Comparison of ENCODE assay signal across 8 cellular contexts in genomic region chr7:44981035-44981706, GRCh38. TPM values are rescaled to one million over a fixed set of nuclear protein-coding genes. Genes with fewer than 3 reads are reported as not detected.
DNase-seq lines count a peak whose midpoint lies in the region; ATAC-seq and TF ChIP-seq lines count a peak whose summit lies in the region.

No MANE protein-coding gene starts in this region.

- H3K4me2 ChIP-seq in SU-DHL-6 (ENCODE audit: low read depth, low read length, poor library complexity, severe bottlenecking): peak overlapping the region; percentile 75

- intact Hi-C loops in CD4-positive, alpha-beta T cell (cut with DNase I, micrococcal nuclease): loop anchor here in 1 of 2 experiments (10.0 kb wide), 1 partner anchor 396 kb away; the partner anchor contains the start of gene TMED4

- peaks cover 12% of the 10 kb centered on the region for H4K20me1 ChIP-seq in SU-DHL-6 (ENCODE audit: low read depth, low read length)

- peak overlapping the region; percentile 2 for H3K4me3 ChIP-seq in SU-DHL-6 (ENCODE audit: insufficient read depth, low read length, poor library complexity, severe bottlenecking)

- no peak overlapping the region for H2AFZ ChIP-seq in SU-DHL-6 (ENCODE audit: low read depth, low read length, severe bottlenecking)

- H3K27ac ChIP-seq in CD4-positive, alpha-beta T cell (ENCODE audit: low read depth, low read length): peak overlapping the region; percentile 90
- H3K27ac ChIP-seq in SU-DHL-6 (ENCODE audit: low read depth, low read length) (peak overlapping the region; percentile 95), layer of hippocampus (ENCODE audit: low read depth, low read length) (peak overlapping the region; percentile 8)

- peaks cover 69% of the 10 kb centered on the region for H3K36me3 Mint-ChIP-seq in CD4-positive, alpha-beta T cell (ENCODE audit: low read depth)

- H3K27me3 Mint-ChIP-seq in CD4-positive, alpha-beta T cell: no peaks in the 10 kb centered on the region

- H3K9me3 Mint-ChIP-seq in CD4-positive, alpha-beta T cell: no peaks in the 10 kb centered on the region

- H3K9me3 ChIP-seq in CD4-positive, alpha-beta T cell (ENCODE audit: control insufficient read depth, low read length): no peaks in the 10 kb centered on the region
- H3K9me3 ChIP-seq in SU-DHL-6 (ENCODE audit: insufficient read depth, low read length): no peaks in the 10 kb centered on the region

- POLR2A ChIA-PET in CD4-positive, alpha-beta T cell (lab: Charles Lee): interaction anchor here (6.4 to 16.1 kb wide), 2 partner anchors 20 to 50 kb away, joined by 104 to 321 read pairs; partner anchors contain the start of gene CCM2

- TF ChIP-seq CTCF in CD4-positive, alpha-beta T cell (IDR thresholded peaks at IDR 0.05): no peak
- TF ChIP-seq CTCF in SU-DHL-6 (IDR thresholded peaks at IDR 0.05; ENCODE audit: insufficient read depth, low read length, poor library complexity, severe bottlenecking): no peak

- peaks cover 35% of the 10 kb centered on the region for H3K36me3 ChIP-seq in SU-DHL-6 (ENCODE audit: low read length)

- peak overlapping the region; percentile 79 for H3K4me3 Mint-ChIP-seq in CD4-positive, alpha-beta T cell

- no peak for ATAC-seq in CD4-positive, alpha-beta T cell (ENCODE audit: poor library complexity)
- ATAC-seq in GM21528 (IDR thresholded peaks at IDR 0.05; ENCODE audit: low FRiP score, unreplicated experiment): peak; percentile 1
- no peak for ATAC-seq in HG03565 (IDR thresholded peaks at IDR 0.05; ENCODE audit: unreplicated experiment)
- ATAC-seq in GM21786 (IDR thresholded peaks at IDR 0.05; ENCODE audit: unreplicated experiment): no peak
- no peak for ATAC-seq in GM21390 (IDR thresholded peaks at IDR 0.05; ENCODE audit: unreplicated experiment)

- peaks cover 94% of the 10 kb centered on the region for H3K4me1 Mint-ChIP-seq in CD4-positive, alpha-beta T cell (ENCODE audit: low read depth)

- CTCF ChIA-PET in CD4-positive, alpha-beta T cell (lab: Charles Lee): interaction anchor here (1.4 to 1.6 kb wide), 2 partner anchors 20 to 124 kb away, joined by 4 to 5 read pairs; no protein-coding TSS in a partner anchor

- no peaks in the 10 kb centered on the region for H3K9me2 ChIP-seq in SU-DHL-6 (replicated peaks; ENCODE audit: insufficient read depth, low read length)

- peak overlapping the region; percentile 85 for H3K9ac ChIP-seq in SU-DHL-6 (ENCODE audit: low read length)

- peak overlapping the region; percentile 95 for H3K27ac Mint-ChIP-seq in CD4-positive, alpha-beta T cell

- peaks cover 56% of the 10 kb centered on the region for H3K79me2 ChIP-seq in SU-DHL-6 (ENCODE audit: insufficient read depth, low read length)

- no peaks in the 10 kb centered on the region for H3K27me3 ChIP-seq in CD4-positive, alpha-beta T cell (ENCODE audit: control insufficient read depth, insufficient read depth, low read length)
- H3K27me3 ChIP-seq in SU-DHL-6 (ENCODE audit: low read length) (no peaks in the 10 kb centered on the region), layer of hippocampus (ENCODE audit: control insufficient read depth, insufficient read depth, low read length) (no peaks in the 10 kb centered on the region)

- no peak for DNase-seq in CD4-positive, alpha-beta T cell
- no peak for DNase-seq in midbrain (lab: John Stamatoyannopoulos, UW)

- H3F3A ChIP-seq in SU-DHL-6 (ENCODE audit: insufficient read depth): peaks cover 69% of the 10 kb centered on the region

RNA-seq across cellular contexts. Expression of gene MYO1G, which starts 2.4 kb away (rescaled TPM):
- total RNA-seq in CD4-positive, alpha-beta T cell: 100 to 1,000 TPM; 155 to 157 TPM

RNA-seq across cellular contexts. Expression of gene CCM2, which starts 18.8 kb away (rescaled TPM):
- 10 to 100 TPM; 48.8 to 52.8 TPM for total RNA-seq in CD4-positive, alpha-beta T cell

Comparison
In these comparisons a context has a peak if more than half of its experiments do, and no peak if none do; other contexts are left out.
1. H3K27ac ChIP-seq: peak in every context shown above with its lines; median percentile 95 in SU-DHL-6; 90 in CD4-positive, alpha-beta T cell; 8 in layer of hippocampus.